In genomic region chr2:37326285-37326684, GRCh38 we compare ENCODE assay signal across 8 cellular contexts. TPM values are rescaled to one million over a fixed set of nuclear protein-coding genes. Genes with fewer than 3 reads are reported as not detected.
DNase-seq lines count a peak whose midpoint lies in the region; ATAC-seq and TF ChIP-seq lines count a peak whose summit lies in the region.

No MANE protein-coding gene starts in this region.

- TF ChIP-seq RAD21 in liver (IDR thresholded peaks at IDR 0.05): peak in 1 of 2 donors; percentile 27

- no TSS peak for BruUV-seq in MCF 10A (replicated peaks; lab: Mats Ljungman, UMichigan)

- 5% methylated on average over 2 of the region's 2 CpGs for WGBS in liver

- no peak overlapping the region for H3K27ac Mint-ChIP-seq in activated naive CD4-positive, alpha-beta T cell treated with anti-CD3 and anti-CD28 coated beads, Interleukin-2, amount 10 ng/mL, durations not matched to agents 7 days and 5 days
- H3K27ac Mint-ChIP-seq in MCF 10A (ENCODE audit: low read depth, unreplicated experiment): peak overlapping the region; percentile 5

- peak overlapping the region; percentile 35 for H3K4me3 Mint-ChIP-seq in activated naive CD4-positive, alpha-beta T cell treated with anti-CD3 and anti-CD28 coated beads, Interleukin-2, amount 10 ng/mL, durations not matched to agents 7 days and 5 days
- H3K4me3 Mint-ChIP-seq in MCF 10A (ENCODE audit: unreplicated experiment): peak overlapping the region; percentile 53

- POLR2A ChIA-PET in MCF 10A (lab: Yijun Ruan, JAX): interaction anchor here (0.6 to 5.8 kb wide), 9 partner anchors 12 to 767 kb away, joined by 3 to 53 read pairs (median 5); no protein-coding TSS in a partner anchor

- H3K4me1 Mint-ChIP-seq in activated naive CD4-positive, alpha-beta T cell treated with anti-CD3 and anti-CD28 coated beads, Interleukin-2, amount 10 ng/mL, durations not matched to agents 7 days and 5 days: peaks cover 34% of the 10 kb centered on the region
- peaks cover 13% of the 10 kb centered on the region for H3K4me1 Mint-ChIP-seq in MCF 10A (ENCODE audit: insufficient read depth, unreplicated experiment)

- no peaks in the 10 kb centered on the region for H3K36me3 ChIP-seq in liver (ENCODE audit: control insufficient read depth in 4 of 4, insufficient read depth in 3 of 4, low read depth in 1 of 4, low read length in 3 of 4)
- no peaks in the 10 kb centered on the region for H3K36me3 ChIP-seq in upper lobe of right lung

- no peaks in the 10 kb centered on the region for H3K27me3 ChIP-seq in liver (ENCODE audit: control insufficient read depth in 4 of 4, insufficient read depth in 4 of 4, low read length in 3 of 4)
- no peaks in the 10 kb centered on the region for H3K27me3 ChIP-seq in upper lobe of right lung

- H3K9me3 ChIP-seq in liver (ENCODE audit: control insufficient read depth in 4 of 4, low read length in 3 of 4) (no peaks in the 10 kb centered on the region), upper lobe of right lung (no peaks in the 10 kb centered on the region)

- TF ChIP-seq CTCF in MCF 10A (IDR thresholded peaks at IDR 0.05; ENCODE audit: unreplicated experiment): no peak
- no peak for TF ChIP-seq CTCF in liver (IDR thresholded peaks at IDR 0.05; ENCODE audit: low read depth, low read length, missing input control)
- no peak for TF ChIP-seq CTCF in upper lobe of right lung (IDR thresholded peaks at IDR 0.05)

- ATAC-seq in upper lobe of right lung: peak; percentile 63

- peaks cover 9% of the 10 kb centered on the region for H3K36me3 Mint-ChIP-seq in activated naive CD4-positive, alpha-beta T cell treated with anti-CD3 and anti-CD28 coated beads, Interleukin-2, amount 10 ng/mL, durations not matched to agents 7 days and 5 days
- no peaks in the 10 kb centered on the region for H3K36me3 Mint-ChIP-seq in MCF 10A (ENCODE audit: insufficient read depth, unreplicated experiment)

- CTCF ChIA-PET in activated naive CD4-positive, alpha-beta T cell treated with anti-CD3 and anti-CD28 coated beads, Interleukin-2, amount 10 ng/mL, durations not matched to agents 7 days and 5 days (lab: Charles Lee): no interaction called here
- CTCF ChIA-PET in MCF 10A (lab: Yijun Ruan, JAX): no interaction called here

- intact Hi-C loops in MCF 10A (cut with micrococcal nuclease) (no loop called here), upper lobe of right lung (cut with DNase I) (no loop called here)

- no peak for DNase-seq in activated naive CD4-positive, alpha-beta T cell treated with anti-CD3 and anti-CD28 coated beads, Interleukin-2, amount 10 ng/mL, durations not matched to agents 7 days and 5 days
- DNase-seq in activated naive CD4-positive, alpha-beta T cell treated with anti-CD3 and anti-CD28 coated beads, Interleukin-2, amount 50 U/mL, for 16 hours: no peak
- DNase-seq in MCF 10A (ENCODE audit: unreplicated experiment): peak; percentile 73
- no peak for DNase-seq in upper lobe of right lung
- no peak for DNase-seq in NCI-H2107 (lab: John Stamatoyannopoulos, UW)
- no peak for DNase-seq in NCI-H187 (lab: John Stamatoyannopoulos, UW)
- no peak for DNase-seq in NCI-H510A treated with DMSO at 0.1 percent for 48 hours (lab: John Stamatoyannopoulos, UW)

- H3K27me3 Mint-ChIP-seq in activated naive CD4-positive, alpha-beta T cell treated with anti-CD3 and anti-CD28 coated beads, Interleukin-2, amount 10 ng/mL, durations not matched to agents 7 days and 5 days: peaks cover 45% of the 10 kb centered on the region
- no peaks in the 10 kb centered on the region for H3K27me3 Mint-ChIP-seq in MCF 10A (ENCODE audit: insufficient read depth, unreplicated experiment)

- H3K27ac ChIP-seq in liver (ENCODE audit: low read depth in 1 of 2, low read length in 2 of 2) (peak overlapping the region; percentile 40 to 97), upper lobe of right lung (peak overlapping the region; percentile 83)

- peaks cover 2 to 22% (median 9%) of the 10 kb centered on the region in 4 donors for H3K4me1 ChIP-seq in liver (ENCODE audit: control insufficient read depth in 4 of 4, insufficient read depth in 4 of 4, low read length in 3 of 4)
- peaks cover 21% of the 10 kb centered on the region for H3K4me1 ChIP-seq in upper lobe of right lung

- H3K4me3 ChIP-seq in liver (ENCODE audit: low read depth in 1 of 3, low read length in 3 of 3): peak overlapping the region in 2 of 3 donors; percentile 17 to 35
- H3K4me3 ChIP-seq in upper lobe of right lung: peak overlapping the region; percentile 74

- H3K9ac ChIP-seq in liver (ENCODE audit: low read depth in 1 of 2, low read length in 2 of 2): peak overlapping the region; percentile 50 to 52

- no peaks in the 10 kb centered on the region for H3K9me3 Mint-ChIP-seq in activated naive CD4-positive, alpha-beta T cell treated with anti-CD3 and anti-CD28 coated beads, Interleukin-2, amount 10 ng/mL, durations not matched to agents 7 days and 5 days
- no peaks in the 10 kb centered on the region for H3K9me3 Mint-ChIP-seq in MCF 10A (ENCODE audit: unreplicated experiment)

TF ChIP-seq in liver, 16 proteins besides CTCF, POLR2A, EP300 and RAD21:
- TF ChIP-seq HNF4A (conservative IDR thresholded peaks at IDR 0.05) (peak; percentile 64 to 79), YY1 (IDR thresholded peaks at IDR 0.05) (peak; percentile 88), MAX (IDR thresholded peaks at IDR 0.05) (peak; percentile 36), JUND (IDR thresholded peaks at IDR 0.05) (peak in 1 of 2 donors; percentile 74), HNF4G (IDR thresholded peaks at IDR 0.05) (no peak), FOXA2 (IDR thresholded peaks at IDR 0.05) (no peak), ZBTB33 (IDR thresholded peaks at IDR 0.05) (no peak), REST (IDR thresholded peaks at IDR 0.05) (peak; percentile 59), SP1 (IDR thresholded peaks at IDR 0.05) (peak; percentile 77), EGR1 (IDR thresholded peaks at IDR 0.05; ENCODE audit: low read depth in 2 of 2) (peak in 1 of 2 donors; percentile 20), RXRA (IDR thresholded peaks at IDR 0.05) (peak; percentile 29 to 39), FOXA1 (IDR thresholded peaks at IDR 0.05) (no peak), ATF3 (IDR thresholded peaks at IDR 0.05) (peak; percentile 34), TAF1 (conservative IDR thresholded peaks at IDR 0.05) (no peak), NR2F2 (IDR thresholded peaks at IDR 0.05) (peak; percentile 53), GABPA (IDR thresholded peaks at IDR 0.05 in 1 of 2, conservative IDR thresholded peaks at IDR 0.05 in 1 of 2) (peak; percentile 12 to 33)

RNA-seq across cellular contexts. Expression of gene PRKD3, which starts 1.7 kb away (rescaled TPM):
- 22.0 and 23.9 TPM in 2 replicates for total RNA-seq in MCF 10A (2022)
- 10 to 100 TPM in 1 of 2 donors, 1 to 10 TPM in 1; 10.0 to 19.7 TPM for total RNA-seq in liver
- polyA plus RNA-seq in liver: 1 to 10 TPM; 4.4 to 6.2 TPM
- total RNA-seq in upper lobe of right lung: 43.6 TPM

RNA-seq across cellular contexts. Expression of gene QPCT, which starts 18.1 kb away (rescaled TPM):
- not detected in 2 replicates for total RNA-seq in MCF 10A (2022)
- total RNA-seq in liver: 1 to 10 TPM; 1.1 to 3.0 TPM
- polyA plus RNA-seq in liver: 1 to 10 TPM in 1 of 2 donors, under 1 TPM in 1; 0.61 to 1.3 TPM
- 4.9 TPM for total RNA-seq in upper lobe of right lung
